1 cellular context compared by ENCODE assay signal in the genomic region with DNA sequence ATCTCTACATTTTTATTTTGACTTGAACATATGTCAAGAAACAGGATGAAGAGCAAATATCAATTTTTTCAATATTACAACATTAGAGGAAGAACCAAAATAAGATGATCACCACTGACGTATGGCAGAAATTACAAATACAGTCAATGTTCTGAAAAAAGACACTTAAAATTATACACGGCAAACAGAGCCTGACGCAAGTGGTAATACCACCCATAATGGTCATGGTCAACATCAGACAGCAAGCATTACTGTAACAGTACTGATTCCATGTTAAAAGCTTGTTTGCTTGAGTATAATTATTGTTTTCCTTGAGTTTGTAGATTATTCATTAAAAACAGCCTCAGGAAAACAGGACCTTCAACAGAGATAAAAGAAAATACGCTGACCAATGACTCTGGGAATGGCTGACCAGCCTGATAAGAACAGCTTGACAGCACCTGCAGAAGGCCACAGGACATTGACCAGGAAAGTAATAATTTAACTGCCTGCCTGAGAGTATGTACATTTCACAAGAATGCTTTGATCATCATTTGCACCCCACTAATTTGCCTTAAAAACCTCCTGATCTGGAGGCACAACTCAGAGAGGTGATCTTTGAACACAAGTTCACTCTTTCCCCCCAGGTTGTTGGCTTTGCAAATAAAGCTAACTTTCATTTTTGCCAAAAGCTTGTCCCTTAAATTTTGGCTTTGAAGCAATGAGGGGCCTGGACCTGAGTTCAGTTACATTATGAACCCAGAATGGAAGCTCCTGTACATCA.
TF ChIP-seq lines count a peak whose summit lies in the region.

No MANE protein-coding gene starts in this region.

TF ChIP-seq in HepG2, 621 proteins besides CTCF, POLR2A, EP300 and RAD21 (continued from another document and continues in another):
- TF ChIP-seq SIX4 (CRISPR knock-in tag; IDR thresholded peaks at IDR 0.05): peak; percentile 82; the same call in 1 of the 2 replicates
- peak; percentile 41 for TF ChIP-seq YY1 (IDR thresholded peaks at IDR 0.05; ENCODE audit: insufficient read depth, insufficient replicate concordance, low read depth, low read length)
- no peak for TF ChIP-seq FLYWCH1 (CRISPR knock-in tag; IDR thresholded peaks at IDR 0.05)
- no peak for TF ChIP-seq SNRNP70 (IDR thresholded peaks at IDR 0.05; ENCODE audit: low read depth, low read length)
- no peak for TF ChIP-seq CCDC6 (CRISPR knock-in tag; IDR thresholded peaks at IDR 0.05)
- no peak for TF ChIP-seq MBNL3 (CRISPR knock-in tag; conservative IDR thresholded peaks at IDR 0.05)
- TF ChIP-seq ZNF83 (CRISPR knock-in tag; IDR thresholded peaks at IDR 0.05; ENCODE audit: borderline replicate concordance): no peak
- TF ChIP-seq HIVEP1 (CRISPR knock-in tag; IDR thresholded peaks at IDR 0.05): no peak
- no peak for TF ChIP-seq JARID2 (CRISPR knock-in tag; IDR thresholded peaks at IDR 0.05; ENCODE audit: insufficient replicate concordance)
- TF ChIP-seq ZNF777 (CRISPR knock-in tag; IDR thresholded peaks at IDR 0.05): no peak
- no peak for TF ChIP-seq NFE2L1 (CRISPR knock-in tag; IDR thresholded peaks at IDR 0.05; ENCODE audit: borderline replicate concordance)
- no peak for TF ChIP-seq RFX5 (IDR thresholded peaks at IDR 0.05; ENCODE audit: low read depth, low read length)
- no peak for TF ChIP-seq ZSCAN31 (CRISPR knock-in tag; IDR thresholded peaks at IDR 0.05; ENCODE audit: low read depth)
- TF ChIP-seq, protein P1, sequence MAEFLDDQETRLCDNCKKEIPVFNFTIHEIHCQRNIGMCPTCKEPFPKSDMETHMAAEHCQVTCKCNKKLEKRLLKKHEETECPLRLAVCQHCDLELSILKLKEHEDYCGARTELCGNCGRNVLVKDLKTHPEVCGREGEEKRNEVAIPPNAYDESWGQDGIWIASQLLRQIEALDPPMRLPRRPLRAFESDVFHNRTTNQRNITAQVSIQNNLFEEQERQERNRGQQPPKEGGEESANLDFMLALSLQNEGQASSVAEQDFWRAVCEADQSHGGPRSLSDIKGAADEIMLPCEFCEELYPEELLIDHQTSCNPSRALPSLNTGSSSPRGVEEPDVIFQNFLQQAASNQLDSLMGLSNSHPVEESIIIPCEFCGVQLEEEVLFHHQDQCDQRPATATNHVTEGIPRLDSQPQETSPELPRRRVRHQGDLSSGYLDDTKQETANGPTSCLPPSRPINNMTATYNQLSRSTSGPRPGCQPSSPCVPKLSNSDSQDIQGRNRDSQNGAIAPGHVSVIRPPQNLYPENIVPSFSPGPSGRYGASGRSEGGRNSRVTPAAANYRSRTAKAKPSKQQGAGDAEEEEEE (CRISPR knock-in tag; IDR thresholded peaks at IDR 0.05; ENCODE audit: borderline replicate concordance): no peak
- peak; percentile 56; the same call in 1 of the 2 replicates for TF ChIP-seq CBX5 (CRISPR knock-in tag; IDR thresholded peaks at IDR 0.05; ENCODE audit: borderline replicate concordance)
- no peak for TF ChIP-seq ZFP1 (CRISPR knock-in tag; IDR thresholded peaks at IDR 0.05)
- no peak for TF ChIP-seq DR1 (CRISPR knock-in tag; IDR thresholded peaks at IDR 0.05)
- no peak for TF ChIP-seq ZNF343 (CRISPR knock-in tag; IDR thresholded peaks at IDR 0.05)
- no peak for TF ChIP-seq ZNF839 (CRISPR knock-in tag; IDR thresholded peaks at IDR 0.05; ENCODE audit: borderline replicate concordance)
- TF ChIP-seq, protein P2, sequence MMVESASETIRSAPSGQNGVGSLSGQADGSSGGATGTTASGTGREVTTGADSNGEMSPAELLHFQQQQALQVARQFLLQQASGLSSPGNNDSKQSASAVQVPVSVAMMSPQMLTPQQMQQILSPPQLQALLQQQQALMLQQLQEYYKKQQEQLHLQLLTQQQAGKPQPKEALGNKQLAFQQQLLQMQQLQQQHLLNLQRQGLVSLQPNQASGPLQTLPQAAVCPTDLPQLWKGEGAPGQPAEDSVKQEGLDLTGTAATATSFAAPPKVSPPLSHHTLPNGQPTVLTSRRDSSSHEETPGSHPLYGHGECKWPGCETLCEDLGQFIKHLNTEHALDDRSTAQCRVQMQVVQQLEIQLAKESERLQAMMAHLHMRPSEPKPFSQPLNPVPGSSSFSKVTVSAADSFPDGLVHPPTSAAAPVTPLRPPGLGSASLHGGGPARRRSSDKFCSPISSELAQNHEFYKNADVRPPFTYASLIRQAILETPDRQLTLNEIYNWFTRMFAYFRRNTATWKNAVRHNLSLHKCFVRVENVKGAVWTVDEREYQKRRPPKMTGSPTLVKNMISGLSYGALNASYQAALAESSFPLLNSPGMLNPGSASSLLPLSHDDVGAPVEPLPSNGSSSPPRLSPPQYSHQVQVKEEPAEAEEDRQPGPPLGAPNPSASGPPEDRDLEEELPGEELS (CRISPR knock-in tag; IDR thresholded peaks at IDR 0.05): peak; percentile 98
- no peak for TF ChIP-seq TBP (CRISPR knock-in tag; IDR thresholded peaks at IDR 0.05)
- TF ChIP-seq, protein P3, sequence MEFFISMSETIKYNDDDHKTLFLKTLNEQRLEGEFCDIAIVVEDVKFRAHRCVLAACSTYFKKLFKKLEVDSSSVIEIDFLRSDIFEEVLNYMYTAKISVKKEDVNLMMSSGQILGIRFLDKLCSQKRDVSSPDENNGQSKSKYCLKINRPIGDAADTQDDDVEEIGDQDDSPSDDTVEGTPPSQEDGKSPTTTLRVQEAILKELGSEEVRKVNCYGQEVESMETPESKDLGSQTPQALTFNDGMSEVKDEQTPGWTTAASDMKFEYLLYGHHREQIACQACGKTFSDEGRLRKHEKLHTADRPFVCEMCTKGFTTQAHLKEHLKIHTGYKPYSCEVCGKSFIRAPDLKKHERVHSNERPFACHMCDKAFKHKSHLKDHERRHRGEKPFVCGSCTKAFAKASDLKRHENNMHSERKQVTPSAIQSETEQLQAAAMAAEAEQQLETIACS (CRISPR knock-in tag; IDR thresholded peaks at IDR 0.05): no peak
- TF ChIP-seq, protein P4, sequence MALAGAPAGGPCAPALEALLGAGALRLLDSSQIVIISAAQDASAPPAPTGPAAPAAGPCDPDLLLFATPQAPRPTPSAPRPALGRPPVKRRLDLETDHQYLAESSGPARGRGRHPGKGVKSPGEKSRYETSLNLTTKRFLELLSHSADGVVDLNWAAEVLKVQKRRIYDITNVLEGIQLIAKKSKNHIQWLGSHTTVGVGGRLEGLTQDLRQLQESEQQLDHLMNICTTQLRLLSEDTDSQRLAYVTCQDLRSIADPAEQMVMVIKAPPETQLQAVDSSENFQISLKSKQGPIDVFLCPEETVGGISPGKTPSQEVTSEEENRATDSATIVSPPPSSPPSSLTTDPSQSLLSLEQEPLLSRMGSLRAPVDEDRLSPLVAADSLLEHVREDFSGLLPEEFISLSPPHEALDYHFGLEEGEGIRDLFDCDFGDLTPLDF (CRISPR knock-in tag; IDR thresholded peaks at IDR 0.05): no peak
- no peak for TF ChIP-seq POLR2G (IDR thresholded peaks at IDR 0.05; ENCODE audit: low read depth, low read length)
- peak; percentile 48 for TF ChIP-seq HMG20B (CRISPR knock-in tag; conservative IDR thresholded peaks at IDR 0.05)
- TF ChIP-seq ZNF652 (CRISPR knock-in tag; IDR thresholded peaks at IDR 0.05; ENCODE audit: borderline replicate concordance, low read depth): peak; percentile 27; the same call in 1 of the 2 replicates
- no peak for TF ChIP-seq ZNF75D (CRISPR knock-in tag; IDR thresholded peaks at IDR 0.05; ENCODE audit: borderline replicate concordance)
- TF ChIP-seq, protein P5, sequence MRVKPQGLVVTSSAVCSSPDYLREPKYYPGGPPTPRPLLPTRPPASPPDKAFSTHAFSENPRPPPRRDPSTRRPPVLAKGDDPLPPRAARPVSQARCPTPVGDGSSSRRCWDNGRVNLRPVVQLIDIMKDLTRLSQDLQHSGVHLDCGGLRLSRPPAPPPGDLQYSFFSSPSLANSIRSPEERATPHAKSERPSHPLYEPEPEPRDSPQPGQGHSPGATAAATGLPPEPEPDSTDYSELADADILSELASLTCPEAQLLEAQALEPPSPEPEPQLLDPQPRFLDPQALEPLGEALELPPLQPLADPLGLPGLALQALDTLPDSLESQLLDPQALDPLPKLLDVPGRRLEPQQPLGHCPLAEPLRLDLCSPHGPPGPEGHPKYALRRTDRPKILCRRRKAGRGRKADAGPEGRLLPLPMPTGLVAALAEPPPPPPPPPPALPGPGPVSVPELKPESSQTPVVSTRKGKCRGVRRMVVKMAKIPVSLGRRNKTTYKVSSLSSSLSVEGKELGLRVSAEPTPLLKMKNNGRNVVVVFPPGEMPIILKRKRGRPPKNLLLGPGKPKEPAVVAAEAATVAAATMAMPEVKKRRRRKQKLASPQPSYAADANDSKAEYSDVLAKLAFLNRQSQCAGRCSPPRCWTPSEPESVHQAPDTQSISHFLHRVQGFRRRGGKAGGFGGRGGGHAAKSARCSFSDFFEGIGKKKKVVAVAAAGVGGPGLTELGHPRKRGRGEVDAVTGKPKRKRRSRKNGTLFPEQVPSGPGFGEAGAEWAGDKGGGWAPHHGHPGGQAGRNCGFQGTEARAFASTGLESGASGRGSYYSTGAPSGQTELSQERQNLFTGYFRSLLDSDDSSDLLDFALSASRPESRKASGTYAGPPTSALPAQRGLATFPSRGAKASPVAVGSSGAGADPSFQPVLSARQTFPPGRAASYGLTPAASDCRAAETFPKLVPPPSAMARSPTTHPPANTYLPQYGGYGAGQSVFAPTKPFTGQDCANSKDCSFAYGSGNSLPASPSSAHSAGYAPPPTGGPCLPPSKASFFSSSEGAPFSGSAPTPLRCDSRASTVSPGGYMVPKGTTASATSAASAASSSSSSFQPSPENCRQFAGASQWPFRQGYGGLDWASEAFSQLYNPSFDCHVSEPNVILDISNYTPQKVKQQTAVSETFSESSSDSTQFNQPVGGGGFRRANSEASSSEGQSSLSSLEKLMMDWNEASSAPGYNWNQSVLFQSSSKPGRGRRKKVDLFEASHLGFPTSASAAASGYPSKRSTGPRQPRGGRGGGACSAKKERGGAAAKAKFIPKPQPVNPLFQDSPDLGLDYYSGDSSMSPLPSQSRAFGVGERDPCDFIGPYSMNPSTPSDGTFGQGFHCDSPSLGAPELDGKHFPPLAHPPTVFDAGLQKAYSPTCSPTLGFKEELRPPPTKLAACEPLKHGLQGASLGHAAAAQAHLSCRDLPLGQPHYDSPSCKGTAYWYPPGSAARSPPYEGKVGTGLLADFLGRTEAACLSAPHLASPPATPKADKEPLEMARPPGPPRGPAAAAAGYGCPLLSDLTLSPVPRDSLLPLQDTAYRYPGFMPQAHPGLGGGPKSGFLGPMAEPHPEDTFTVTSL (CRISPR knock-in tag; IDR thresholded peaks at IDR 0.05; ENCODE audit: borderline replicate concordance): peak; percentile 92; the same call in 1 of the 2 replicates
- no peak for TF ChIP-seq TAF1 (CRISPR knock-in tag; IDR thresholded peaks at IDR 0.05)
- no peak for TF ChIP-seq ZNF850 (CRISPR knock-in tag; conservative IDR thresholded peaks at IDR 0.05)
- no peak for TF ChIP-seq SAFB2 (CRISPR knock-in tag; IDR thresholded peaks at IDR 0.05; ENCODE audit: borderline replicate concordance, low read depth)
- TF ChIP-seq POLR2AphosphoS5 (IDR thresholded peaks at IDR 0.05; ENCODE audit: low read depth, low read length): no peak
- peak; percentile 79; the same call in 1 of the 2 replicates for TF ChIP-seq ZNF878 (CRISPR knock-in tag; IDR thresholded peaks at IDR 0.05)
- TF ChIP-seq ZNF333 (CRISPR knock-in tag; IDR thresholded peaks at IDR 0.05; ENCODE audit: borderline replicate concordance): no peak
- TF ChIP-seq ZNF12 (CRISPR knock-in tag; IDR thresholded peaks at IDR 0.05): 0 out of 2 replicates have a peak, but pooled peaks have one; percentile 9
- TF ChIP-seq ZNF552 (CRISPR knock-in tag; IDR thresholded peaks at IDR 0.05; ENCODE audit: borderline replicate concordance): no peak
- TF ChIP-seq ZNF136 (CRISPR knock-in tag; IDR thresholded peaks at IDR 0.05; ENCODE audit: low read depth): 0 out of 2 replicates have a peak, but pooled peaks have one; percentile 37
- no peak for TF ChIP-seq SRSF1 (optimal IDR thresholded peaks at IDR 0.05; ENCODE audit: low read depth, low read length)
- peak; percentile 82 for TF ChIP-seq ONECUT2 (CRISPR knock-in tag; IDR thresholded peaks at IDR 0.05)
- TF ChIP-seq TCF7L2 (IDR thresholded peaks at IDR 0.05; ENCODE audit: low read depth, low read length): peak; percentile 94
- TF ChIP-seq ZNF331 (CRISPR knock-in tag; IDR thresholded peaks at IDR 0.05): 0 out of 2 replicates have a peak, but pooled peaks have one; percentile 58
- no peak for TF ChIP-seq ZNF383 (CRISPR knock-in tag; IDR thresholded peaks at IDR 0.05; ENCODE audit: borderline replicate concordance)
- TF ChIP-seq ZNF256 (CRISPR knock-in tag; conservative IDR thresholded peaks at IDR 0.05): no peak
- TF ChIP-seq, protein P6, sequence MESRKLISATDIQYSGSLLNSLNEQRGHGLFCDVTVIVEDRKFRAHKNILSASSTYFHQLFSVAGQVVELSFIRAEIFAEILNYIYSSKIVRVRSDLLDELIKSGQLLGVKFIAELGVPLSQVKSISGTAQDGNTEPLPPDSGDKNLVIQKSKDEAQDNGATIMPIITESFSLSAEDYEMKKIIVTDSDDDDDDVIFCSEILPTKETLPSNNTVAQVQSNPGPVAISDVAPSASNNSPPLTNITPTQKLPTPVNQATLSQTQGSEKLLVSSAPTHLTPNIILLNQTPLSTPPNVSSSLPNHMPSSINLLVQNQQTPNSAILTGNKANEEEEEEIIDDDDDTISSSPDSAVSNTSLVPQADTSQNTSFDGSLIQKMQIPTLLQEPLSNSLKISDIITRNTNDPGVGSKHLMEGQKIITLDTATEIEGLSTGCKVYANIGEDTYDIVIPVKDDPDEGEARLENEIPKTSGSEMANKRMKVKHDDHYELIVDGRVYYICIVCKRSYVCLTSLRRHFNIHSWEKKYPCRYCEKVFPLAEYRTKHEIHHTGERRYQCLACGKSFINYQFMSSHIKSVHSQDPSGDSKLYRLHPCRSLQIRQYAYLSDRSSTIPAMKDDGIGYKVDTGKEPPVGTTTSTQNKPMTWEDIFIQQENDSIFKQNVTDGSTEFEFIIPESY (CRISPR knock-in tag; IDR thresholded peaks at IDR 0.05): no peak
- peak; percentile 84; the same call in 1 of the 2 replicates for TF ChIP-seq ZNF101 (CRISPR knock-in tag; IDR thresholded peaks at IDR 0.05; ENCODE audit: borderline replicate concordance, low read depth)
- TF ChIP-seq NCOA1 (CRISPR knock-in tag; IDR thresholded peaks at IDR 0.05): peak; percentile 56; the same call in 1 of the 2 replicates
- TF ChIP-seq KLF6 (CRISPR knock-in tag; IDR thresholded peaks at IDR 0.05): no peak
- TF ChIP-seq MXD4 (CRISPR knock-in tag; IDR thresholded peaks at IDR 0.05): 0 out of 2 replicates have a peak, but pooled peaks have one; percentile 65
- peak; percentile 50; the same call in 1 of the 2 replicates for TF ChIP-seq SPEN (CRISPR knock-in tag; IDR thresholded peaks at IDR 0.05; ENCODE audit: low read depth)
- TF ChIP-seq, protein P7, sequence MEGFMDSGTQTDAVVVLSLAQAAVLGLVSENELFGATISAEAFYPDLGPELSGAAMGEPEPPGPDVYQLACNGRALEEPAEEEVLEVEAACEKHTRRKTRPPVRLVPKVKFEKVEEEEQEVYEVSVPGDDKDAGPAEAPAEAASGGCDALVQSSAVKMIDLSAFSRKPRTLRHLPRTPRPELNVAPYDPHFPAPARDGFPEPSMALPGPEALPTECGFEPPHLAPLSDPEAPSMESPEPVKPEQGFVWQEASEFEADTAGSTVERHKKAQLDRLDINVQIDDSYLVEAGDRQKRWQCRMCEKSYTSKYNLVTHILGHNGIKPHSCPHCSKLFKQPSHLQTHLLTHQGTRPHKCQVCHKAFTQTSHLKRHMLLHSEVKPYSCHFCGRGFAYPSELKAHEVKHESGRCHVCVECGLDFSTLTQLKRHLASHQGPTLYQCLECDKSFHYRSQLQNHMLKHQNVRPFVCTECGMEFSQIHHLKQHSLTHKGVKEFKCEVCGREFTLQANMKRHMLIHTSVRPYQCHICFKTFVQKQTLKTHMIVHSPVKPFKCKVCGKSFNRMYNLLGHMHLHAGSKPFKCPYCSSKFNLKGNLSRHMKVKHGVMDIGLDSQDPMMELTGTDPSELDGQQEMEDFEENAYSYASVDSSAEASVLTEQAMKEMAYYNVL (CRISPR knock-in tag; IDR thresholded peaks at IDR 0.05; ENCODE audit: borderline replicate concordance): peak; percentile 92
- no peak; the same call in 1 of the 2 replicates for TF ChIP-seq SNAPC2 (CRISPR knock-in tag; IDR thresholded peaks at IDR 0.05)
